Comparison of ENCODE assay signal across 8 cellular contexts in genomic region chr1:78044796-78045599, GRCh38. TPM values are rescaled to one million over a fixed set of nuclear protein-coding genes. Genes with fewer than 3 reads are reported as not detected.
DNase-seq lines count a peak whose midpoint lies in the region; ATAC-seq and TF ChIP-seq lines count a peak whose summit lies in the region.

No MANE protein-coding gene starts in this region.

- peaks cover 59% of the 10 kb centered on the region for H3K4me1 Mint-ChIP-seq in stimulated activated naive CD8-positive, alpha-beta T cell treated with anti-CD3 and anti-CD28 coated beads, Interleukin-15, Interleukin-2, amounts not matched to agents 100 ng/mL and 50 ng/mL, for 24 hours (ENCODE audit: low read depth)
- peaks cover 27% of the 10 kb centered on the region for H3K4me1 Mint-ChIP-seq in endothelial cell (ENCODE audit: unreplicated experiment)
- H3K4me1 Mint-ChIP-seq in naive thymus-derived CD8-positive, alpha-beta T cell, result peaks cover 20 to 27% (median 26%) of the 10 kb centered on the region in 4 donors

- H3K27ac Mint-ChIP-seq in stimulated activated naive CD8-positive, alpha-beta T cell treated with anti-CD3 and anti-CD28 coated beads, Interleukin-15, Interleukin-2, amounts not matched to agents 100 ng/mL and 50 ng/mL, for 24 hours, result peak overlapping the region; percentile 23
- H3K27ac Mint-ChIP-seq in endothelial cell (ENCODE audit: unreplicated experiment), result peak overlapping the region; percentile 95
- H3K27ac Mint-ChIP-seq in naive thymus-derived CD8-positive, alpha-beta T cell, result peak overlapping the region in 2 of 10 donors; percentile 7 to 64

- no peak for TF ChIP-seq CTCF in endothelial cell (IDR thresholded peaks at IDR 0.05; ENCODE audit: unreplicated experiment)

- H3K9me3 Mint-ChIP-seq in stimulated activated naive CD8-positive, alpha-beta T cell treated with anti-CD3 and anti-CD28 coated beads, Interleukin-15, Interleukin-2, amounts not matched to agents 100 ng/mL and 50 ng/mL, for 24 hours, result no peaks in the 10 kb centered on the region
- H3K9me3 Mint-ChIP-seq in endothelial cell (ENCODE audit: unreplicated experiment), result no peaks in the 10 kb centered on the region
- H3K9me3 Mint-ChIP-seq in naive thymus-derived CD8-positive, alpha-beta T cell, result no peaks in the 10 kb centered on the region

- POLR2A ChIA-PET in naive thymus-derived CD8-positive, alpha-beta T cell (lab: Charles Lee), result interaction anchor here (1.6 kb wide), 1 partner anchor 66 kb away, joined by 6 read pairs; the partner anchor contains the start of gene FUBP1

- no peak for ATAC-seq in stimulated activated naive CD8-positive, alpha-beta T cell treated with anti-CD3 and anti-CD28 coated beads, Interleukin-15, Interleukin-2, amounts not matched to agents 100 U/mL and 50 U/mL, for 24 hours
- ATAC-seq in naive thymus-derived CD8-positive, alpha-beta T cell, result peak; percentile 18 to 31
- ATAC-seq in GM19397 (IDR thresholded peaks at IDR 0.05; ENCODE audit: unreplicated experiment), result no peak
- ATAC-seq in HG02938 (IDR thresholded peaks at IDR 0.05; ENCODE audit: unreplicated experiment), result no peak

- H3K27me3 Mint-ChIP-seq in stimulated activated naive CD8-positive, alpha-beta T cell treated with anti-CD3 and anti-CD28 coated beads, Interleukin-15, Interleukin-2, amounts not matched to agents 100 ng/mL and 50 ng/mL, for 24 hours, result peaks cover 52% of the 10 kb centered on the region
- H3K27me3 Mint-ChIP-seq in endothelial cell (ENCODE audit: unreplicated experiment), result peaks cover 12% of the 10 kb centered on the region
- H3K27me3 Mint-ChIP-seq in naive thymus-derived CD8-positive, alpha-beta T cell, result peaks cover 24 to 47% (median 43%) of the 10 kb centered on the region in 5 donors

- no peak for DNase-seq in stimulated activated naive CD8-positive, alpha-beta T cell treated with anti-CD3 and anti-CD28 coated beads, Interleukin-15, Interleukin-2, amounts not matched to agents 100 U/mL and 50 U/mL, for 24 hours
- DNase-seq in endothelial cell (ENCODE audit: low spot score) (peak; percentile 30), NCI-H82 (lab: John Stamatoyannopoulos, UW) (no peak)
- DNase-seq in naive thymus-derived CD8-positive, alpha-beta T cell, result peak in 1 of 10 donors; percentile 3
- DNase-seq in activated CD4-positive, alpha-beta T cell treated with anti-CD3 and anti-CD28 coated beads, Interleukin-2, amount 50 U/mL, for 1 hour, result no peak

- no peaks in the 10 kb centered on the region for H3K36me3 Mint-ChIP-seq in stimulated activated naive CD8-positive, alpha-beta T cell treated with anti-CD3 and anti-CD28 coated beads, Interleukin-15, Interleukin-2, amounts not matched to agents 100 ng/mL and 50 ng/mL, for 24 hours (ENCODE audit: low read depth)
- H3K36me3 Mint-ChIP-seq in endothelial cell (ENCODE audit: low read depth, unreplicated experiment), result no peaks in the 10 kb centered on the region
- peaks cover 0 to 7% (median 0%) of the 10 kb centered on the region in 3 donors for H3K36me3 Mint-ChIP-seq in naive thymus-derived CD8-positive, alpha-beta T cell

- H3K4me3 Mint-ChIP-seq in stimulated activated naive CD8-positive, alpha-beta T cell treated with anti-CD3 and anti-CD28 coated beads, Interleukin-15, Interleukin-2, amounts not matched to agents 100 ng/mL and 50 ng/mL, for 24 hours, result peak overlapping the region; percentile 76
- H3K4me3 Mint-ChIP-seq in endothelial cell (ENCODE audit: unreplicated experiment), result peak overlapping the region; percentile 90
- peak overlapping the region; percentile 64 to 90 (median 80) for H3K4me3 Mint-ChIP-seq in naive thymus-derived CD8-positive, alpha-beta T cell

RNA-seq across cellular contexts. Expression of gene GIPC2, which starts 0.8 kb away (rescaled TPM):
- total RNA-seq in endothelial cell (ENCODE audit: unreplicated experiment), result 2.9 TPM
- under 1 TPM; 0.26 to 0.52 TPM for total RNA-seq in naive thymus-derived CD8-positive, alpha-beta T cell
- polyA plus RNA-seq in naive thymus-derived CD8-positive, alpha-beta T cell, result under 1 TPM; 0.05 to 0.39 (median 0.18) TPM

RNA-seq across cellular contexts. Expression of gene DNAJB4, which starts 40.3 kb away (rescaled TPM):
- total RNA-seq in endothelial cell (ENCODE audit: unreplicated experiment), result 22.1 TPM
- 10 to 100 TPM; 16.9 to 23.0 TPM for total RNA-seq in naive thymus-derived CD8-positive, alpha-beta T cell
- 1 to 10 TPM; 3.7 to 6.3 (median 5.8) TPM for polyA plus RNA-seq in naive thymus-derived CD8-positive, alpha-beta T cell

Comparison
In these comparisons a context has a peak if more than half of its experiments do, and no peak if none do; other contexts are left out.
1. ATAC-seq: peak in naive thymus-derived CD8-positive, alpha-beta T cell (2 of 2); none in stimulated activated naive CD8-positive, alpha-beta T cell treated with anti-CD3 and anti-CD28 coated beads, Interleukin-15, Interleukin-2, amounts not matched to agents 100 U/mL and 50 U/mL, for 24 hours (single experiment), GM19397 (single experiment) and HG02938 (single experiment).
2. Peak in every context shown above with its lines, with median percentiles within 50 percentile points of each other: H3K4me3 Mint-ChIP-seq.